ENCODE assay signal across 8 cellular contexts in genomic region chr11:64803163-64803845, GRCh38. TPM values are rescaled to one million over a fixed set of nuclear protein-coding genes. Genes with fewer than 3 reads are reported as not detected.
DNase-seq lines count a peak whose midpoint lies in the region; ATAC-seq and TF ChIP-seq lines count a peak whose summit lies in the region.

Gene MAP4K2 (minus strand): TSS chr11:64803214. CDS start chr11:64803149, 65 bp downstream.

- H3K36me3 Mint-ChIP-seq in CD8-positive, alpha-beta T cell, result peaks cover 50% of the 10 kb centered on the region
- H3K36me3 Mint-ChIP-seq in activated T-helper 2 cell treated with anti-CD3 and anti-CD28 coated beads, Interferon-gamma antibody, Interleukin-2, Interleukin-4, amounts not matched to agents 10 μg/mL and 5 μg/mL and 100 μg/mL, durations not matched to agents 14 hours and 24 hours and 36 hours (ENCODE audit: low read depth), result peaks cover 44% of the 10 kb centered on the region
- no peaks in the 10 kb centered on the region for H3K36me3 Mint-ChIP-seq in natural killer cell
- peaks cover 50 to 55% of the 10 kb centered on the region in 2 donors for H3K36me3 Mint-ChIP-seq in stimulated activated naive B cell treated with anti-CD40 and anti-IgM and Interleukin-4, amounts not matched to agents 10 μg/mL and 1 μg/mL and 100 μg/mL, for 72 hours

- POLR2A ChIA-PET in CD8-positive, alpha-beta T cell (lab: Charles Lee), result interaction anchor here (0.9 to 3.0 kb wide), 4 partner anchors 24 to 319 kb away, joined by 3 to 26 read pairs (median 8); partner anchors contain the start of genes MRPL49, RASGRP2 and SF1
- POLR2A ChIA-PET in RWPE1 (lab: Yijun Ruan, JAX; ENCODE audit: low non-redundant PET), result interaction anchor here (1.0 kb wide), 1 partner anchor 74 kb away, joined by 4 read pairs; no protein-coding TSS in a partner anchor

- CTCF ChIA-PET in CD8-positive, alpha-beta T cell (lab: Charles Lee), result interaction anchor here (0.7 to 2.1 kb wide), 11 partner anchors 8 to 85 kb away, joined by 3 to 9 read pairs (median 4); partner anchors contain the start of gene RASGRP2
- CTCF ChIA-PET in RWPE1 (lab: Yijun Ruan, JAX), result interaction anchor here (0.6 to 1.0 kb wide), 4 partner anchors 32 to 566 kb away, joined by 3 to 4 read pairs (median 3); no protein-coding TSS in a partner anchor

- peak within 1 kb of the TSS; percentile 83 for H3K4me3 Mint-ChIP-seq in CD8-positive, alpha-beta T cell
- peak within 1 kb of the TSS; percentile 86 for H3K4me3 Mint-ChIP-seq in activated T-helper 2 cell treated with anti-CD3 and anti-CD28 coated beads, Interferon-gamma antibody, Interleukin-2, Interleukin-4, amounts not matched to agents 10 μg/mL and 5 μg/mL and 100 μg/mL, durations not matched to agents 14 hours and 24 hours and 36 hours (ENCODE audit: low read depth)
- peak within 1 kb of the TSS; percentile 92 for H3K4me3 Mint-ChIP-seq in natural killer cell
- peak within 1 kb of the TSS; percentile 87 to 93 for H3K4me3 Mint-ChIP-seq in stimulated activated naive B cell treated with anti-CD40 and anti-IgM and Interleukin-4, amounts not matched to agents 10 μg/mL and 1 μg/mL and 100 μg/mL, for 72 hours

- peak; percentile 62 to 91 (median 82) for DNase-seq in CD8-positive, alpha-beta T cell
- DNase-seq in RWPE1 (ENCODE audit: low spot score) (peak; percentile 93), fibroblast of mammary gland (ENCODE audit: low read depth) (peak; percentile 72), natural killer cell (peak; percentile 91)
- peak; percentile 86 for DNase-seq in activated T-helper 2 cell treated with anti-CD3 and anti-CD28 coated beads, Interferon-gamma antibody, Interleukin-2, Interleukin-4, amounts not matched to agents 10 μg/mL and 5 μg/mL and 100 μg/mL, durations not matched to agents 14 hours and 24 hours and 36 hours (ENCODE audit: low spot score)
- DNase-seq in stimulated activated naive B cell treated with anti-CD40 and anti-IgM and Interleukin-4, amounts not matched to agents 10 μg/mL and 1 μg/mL and 100 μg/mL, for 72 hours, result peak; percentile 78

- ATAC-seq in CD8-positive, alpha-beta T cell, result peak; percentile 92
- ATAC-seq in GM21360 (IDR thresholded peaks at IDR 0.05; ENCODE audit: unreplicated experiment) (peak; percentile 75), natural killer cell (peak; percentile 96 to 98 (median 97))
- ATAC-seq in stimulated activated naive B cell treated with anti-CD40 and anti-IgM and Interleukin-4, amounts not matched to agents 10 μg/mL and 1 μg/mL and 100 μg/mL, for 72 hours (replicated peaks), result peak; percentile 79 to 82

- peaks cover 32% of the 10 kb centered on the region for H3K36me3 ChIP-seq in CD8-positive, alpha-beta T cell (ENCODE audit: insufficient read depth, low read length)
- peaks cover 59% of the 10 kb centered on the region; the same call in 1 of the 2 replicates for H3K36me3 ChIP-seq in KOPT-K1 (ENCODE audit: insufficient read depth, low read length)

- no peaks in the 10 kb centered on the region for H3K27me3 Mint-ChIP-seq in CD8-positive, alpha-beta T cell (ENCODE audit: low read depth)
- H3K27me3 Mint-ChIP-seq in activated T-helper 2 cell treated with anti-CD3 and anti-CD28 coated beads, Interferon-gamma antibody, Interleukin-2, Interleukin-4, amounts not matched to agents 10 μg/mL and 5 μg/mL and 100 μg/mL, durations not matched to agents 14 hours and 24 hours and 36 hours (ENCODE audit: low read depth), result no peaks in the 10 kb centered on the region
- H3K27me3 Mint-ChIP-seq in natural killer cell (ENCODE audit: low read depth in 2 of 2), result no peaks in the 10 kb centered on the region
- H3K27me3 Mint-ChIP-seq in stimulated activated naive B cell treated with anti-CD40 and anti-IgM and Interleukin-4, amounts not matched to agents 10 μg/mL and 1 μg/mL and 100 μg/mL, for 72 hours, result no peaks in the 10 kb centered on the region

- H3K27ac ChIP-seq in CD8-positive, alpha-beta T cell (ENCODE audit: low read depth, low read length), result peak within 1 kb of the TSS; percentile 65
- H3K27ac ChIP-seq in KOPT-K1 (ENCODE audit: low read depth, low read length, poor library complexity, severe bottlenecking) (peak within 1 kb of the TSS; percentile 52), RWPE1 (peak within 1 kb of the TSS; percentile 89)

- peak within 1 kb of the TSS; percentile 90 for H3K27ac Mint-ChIP-seq in CD8-positive, alpha-beta T cell
- peak within 1 kb of the TSS; percentile 89 for H3K27ac Mint-ChIP-seq in activated T-helper 2 cell treated with anti-CD3 and anti-CD28 coated beads, Interferon-gamma antibody, Interleukin-2, Interleukin-4, amounts not matched to agents 10 μg/mL and 5 μg/mL and 100 μg/mL, durations not matched to agents 14 hours and 24 hours and 36 hours
- H3K27ac Mint-ChIP-seq in natural killer cell, result peak within 1 kb of the TSS; percentile 92 to 95
- H3K27ac Mint-ChIP-seq in stimulated activated naive B cell treated with anti-CD40 and anti-IgM and Interleukin-4, amounts not matched to agents 10 μg/mL and 1 μg/mL and 100 μg/mL, for 72 hours, result peak within 1 kb of the TSS; percentile 90

- H3K9me3 Mint-ChIP-seq in CD8-positive, alpha-beta T cell, result no peaks in the 10 kb centered on the region
- no peaks in the 10 kb centered on the region for H3K9me3 Mint-ChIP-seq in activated T-helper 2 cell treated with anti-CD3 and anti-CD28 coated beads, Interferon-gamma antibody, Interleukin-2, Interleukin-4, amounts not matched to agents 10 μg/mL and 5 μg/mL and 100 μg/mL, durations not matched to agents 14 hours and 24 hours and 36 hours
- no peaks in the 10 kb centered on the region for H3K9me3 Mint-ChIP-seq in natural killer cell
- H3K9me3 Mint-ChIP-seq in stimulated activated naive B cell treated with anti-CD40 and anti-IgM and Interleukin-4, amounts not matched to agents 10 μg/mL and 1 μg/mL and 100 μg/mL, for 72 hours, result no peaks in the 10 kb centered on the region

- H3K4me1 ChIP-seq in CD8-positive, alpha-beta T cell (ENCODE audit: insufficient read depth, low read length), result peaks cover 30% of the 10 kb centered on the region

- intact Hi-C loops in CD8-positive, alpha-beta T cell (cut with DNase I, micrococcal nuclease), result loop anchor here (1.0 to 2.0 kb wide), 4 partner anchors 24 to 115 kb away; partner anchors contain the start of gene CDC42BPG (in 2 of the 2)
- intact Hi-C loops in activated T-helper 2 cell treated with anti-CD3 and anti-CD28 coated beads, Interferon-gamma antibody, Interleukin-2, Interleukin-4, amounts not matched to agents 10 μg/mL and 5 μg/mL and 100 μg/mL, durations not matched to agents 14 hours and 24 hours and 36 hours (cut with micrococcal nuclease), result loop anchor here (2.0 kb wide), 1 partner anchor 25 kb away; the partner anchor contains the start of gene SF1
- intact Hi-C loops in natural killer cell (cut with micrococcal nuclease), result no loop called here

- TF ChIP-seq CTCF in CD8-positive, alpha-beta T cell (IDR thresholded peaks at IDR 0.05), result no peak
- TF ChIP-seq CTCF in RWPE1 (conservative IDR thresholded peaks at IDR 0.05; ENCODE audit: low read depth) (peak; percentile 62), fibroblast of mammary gland (conservative IDR thresholded peaks at IDR 0.05; ENCODE audit: control insufficient read depth, insufficient read depth, low read depth, low read length) (no peak), natural killer cell (IDR thresholded peaks at IDR 0.05) (peak; percentile 16)

- H3K9me3 ChIP-seq in CD8-positive, alpha-beta T cell (ENCODE audit: low read length), result no peaks in the 10 kb centered on the region
- no peaks in the 10 kb centered on the region for H3K9me3 ChIP-seq in KOPT-K1 (ENCODE audit: insufficient read depth, low read length, poor library complexity, severe bottlenecking)

- no peaks in the 10 kb centered on the region for H3K27me3 ChIP-seq in CD8-positive, alpha-beta T cell (ENCODE audit: insufficient read depth, low read length)

- H3K4me3 ChIP-seq in CD8-positive, alpha-beta T cell (ENCODE audit: low read depth, low read length), result peak within 1 kb of the TSS; percentile 79
- H3K4me3 ChIP-seq in fibroblast of mammary gland (ENCODE audit: control insufficient read depth, low read depth, low read length), result peak within 1 kb of the TSS; percentile 51

- peaks cover 37% of the 10 kb centered on the region for H3K4me1 Mint-ChIP-seq in CD8-positive, alpha-beta T cell (ENCODE audit: low read depth)
- peaks cover 17% of the 10 kb centered on the region for H3K4me1 Mint-ChIP-seq in activated T-helper 2 cell treated with anti-CD3 and anti-CD28 coated beads, Interferon-gamma antibody, Interleukin-2, Interleukin-4, amounts not matched to agents 10 μg/mL and 5 μg/mL and 100 μg/mL, durations not matched to agents 14 hours and 24 hours and 36 hours (ENCODE audit: low read depth)
- H3K4me1 Mint-ChIP-seq in natural killer cell, result peaks cover 10 to 20% of the 10 kb centered on the region in 2 donors
- H3K4me1 Mint-ChIP-seq in stimulated activated naive B cell treated with anti-CD40 and anti-IgM and Interleukin-4, amounts not matched to agents 10 μg/mL and 1 μg/mL and 100 μg/mL, for 72 hours, result peaks cover 49 to 59% of the 10 kb centered on the region in 2 donors

RNA-seq across cellular contexts. Expression of gene MAP4K2, which starts in this region (rescaled TPM):
- 10 to 100 TPM; 56.2 to 60.1 TPM for total RNA-seq in CD8-positive, alpha-beta T cell
- 72.1 and 77.5 TPM in 2 replicates for total RNA-seq in activated T-helper 2 cell treated with anti-CD3 and anti-CD28 coated beads, Interferon-gamma antibody, Interleukin-2, Interleukin-4, amounts not matched to agents 10 μg/mL and 5 μg/mL and 100 μg/mL, durations not matched to agents 14 hours and 24 hours and 36 hours
- total RNA-seq in natural killer cell, result 10 to 100 TPM; 38.3 to 40.6 (median 38.7) TPM

Comparison
In these comparisons a context has a peak if more than half of its experiments do, and no peak if none do; other contexts are left out.
1. Peak in every context shown above with its lines: DNase-seq, ATAC-seq, H3K4me3 ChIP-seq and H3K27ac ChIP-seq.
2. CTCF ChIP-seq: peak in RWPE1 (single experiment) and natural killer cell (single experiment); none in CD8-positive, alpha-beta T cell (single experiment) and fibroblast of mammary gland (single experiment).